In the genomic region with DNA sequence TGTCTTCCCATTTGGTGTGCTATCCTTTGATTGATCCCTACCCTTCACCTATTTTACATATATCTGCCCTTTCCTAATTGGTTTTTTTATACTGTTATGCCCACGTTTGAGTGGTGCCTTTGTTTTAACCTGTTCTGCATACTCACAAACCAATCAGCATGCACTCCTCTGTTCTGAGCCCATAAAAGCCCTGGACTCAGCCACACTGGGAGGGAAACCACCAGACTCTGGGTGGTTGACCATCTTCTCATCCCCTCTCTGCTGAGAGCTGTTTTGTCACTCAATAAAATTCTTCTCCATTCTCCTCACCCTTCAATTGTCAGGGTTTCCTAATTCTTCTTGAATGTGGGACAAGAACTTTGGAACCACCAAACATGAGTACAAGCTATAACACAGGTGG, we compare ENCODE assay signal across 7 cellular contexts.
"Had no signal": no experiment of that assay in that cellular context is flagged by ENCODE, and none has a peak within 500 bp of the region (broad histone marks: within the 10 kb centered on the region; RNA-seq: fewer than 3 reads in every experiment).

No MANE protein-coding gene starts in this region.

- H3K27me3 Mint-ChIP-seq: IgD-negative memory B cell had no signal

- H3K4me3 ChIP-seq: K562 had no signal

- H3K9ac ChIP-seq: KMS-11 had no signal

- H3K4me2 ChIP-seq: KMS-11 had no signal

- H3K4me1 Mint-ChIP-seq: IgD-negative memory B cell had no signal

- H3K27ac Mint-ChIP-seq: IgD-negative memory B cell had no signal

- H3K4me3 Mint-ChIP-seq: IgD-negative memory B cell had no signal

- H3K27ac ChIP-seq: HL-60, KMS-11 had no signal

- DNase-seq: IMR-90, KBM-7, KG1 had no signal
